In genomic region chr14:61041704-61042103, GRCh38 we compare ENCODE assay signal across 32 cellular contexts.
"Had no signal": no experiment of that assay in that cellular context is flagged by ENCODE, and none has a peak within 500 bp of the region (broad histone marks: within the 10 kb centered on the region; RNA-seq: fewer than 3 reads in every experiment).

No MANE protein-coding gene starts in this region.

- H3K9ac ChIP-seq: parathyroid adenoma had no signal

- H3K27me3 Mint-ChIP-seq: activated naive CD8-positive, alpha-beta T cell; central memory CD8-positive, alpha-beta T cell; dendritic cell treated with granulocyte-macrophage colony-stimulating factor and Interleukin-4, amounts not matched to agents 40 ng/mL and 50 ng/mL, for 4 days; memory B cell; naive thymus-derived CD8-positive, alpha-beta T cell; stimulated activated memory B cell treated with anti-CD40 and anti-IgM and Interleukin-4, amounts not matched to agents 10 μg/mL and 1 μg/mL and 100 μg/mL, for 72 hours; stimulated activated naive CD8-positive, alpha-beta T cell treated with anti-CD3 and anti-CD28 coated beads, Interleukin-15, amount 100 ng/mL, for 72 hours; type B pancreatic cell had no signal

- DNase-seq: activated CD4-positive, alpha-beta T cell treated with anti-CD3 and anti-CD28 coated beads for 4 hours; activated CD4-positive, alpha-beta T cell treated with anti-CD3 and anti-CD28 coated beads, Interleukin-2, amount 50 U/mL, for 48 hours; activated CD4-positive, CD25-positive, alpha-beta regulatory T cell; activated naive CD4-positive, alpha-beta T cell; activated T-cell treated with anti-CD3 and anti-CD28 coated beads, Interleukin-2, amount 50 U/mL, for 48 hours; anterior cingulate cortex; endodermal cell; foreskin fibroblast; heart left ventricle; hypothalamus; immature natural killer cell; midbrain; naive thymus-derived CD8-positive, alpha-beta T cell; occipital lobe; stimulated activated CD4-positive, alpha-beta T cell treated with anti-CD3 and anti-CD28 coated beads, Interleukin-1b, Interleukin-23, amount 100 ng/mL, for 48 hours; stimulated activated CD4-positive, alpha-beta T cell treated with anti-CD3 and anti-CD28 coated beads, Interleukin-4, amount 100 ng/mL, for 4 hours; stimulated activated CD8-positive, alpha-beta memory T cell treated with anti-CD3 and anti-CD28 coated beads, Interleukin-4, amount 100 ng/mL, for 48 hours; stimulated activated naive CD8-positive, alpha-beta T cell treated with anti-CD3 and anti-CD28 coated beads, Interleukin-15, amount 100 ng/mL, for 72 hours; substantia nigra; uterus had no signal

- FAIRE-seq: bronchial epithelial cell had no signal

- H3K4me1 Mint-ChIP-seq: central memory CD8-positive, alpha-beta T cell; immature natural killer cell; memory B cell; naive thymus-derived CD8-positive, alpha-beta T cell; stimulated activated memory B cell treated with anti-CD40 and anti-IgM and Interleukin-4, amounts not matched to agents 10 μg/mL and 1 μg/mL and 100 μg/mL, for 72 hours; stimulated activated naive CD8-positive, alpha-beta T cell treated with anti-CD3 and anti-CD28 coated beads, Interleukin-15, amount 100 ng/mL, for 72 hours had no signal

- H3K79me2 ChIP-seq: parathyroid adenoma had no signal

- H3K27ac Mint-ChIP-seq: activated naive CD8-positive, alpha-beta T cell; dendritic cell treated with granulocyte-macrophage colony-stimulating factor and Interleukin-4, amounts not matched to agents 40 ng/mL and 50 ng/mL, for 4 days; endodermal cell; immature natural killer cell; memory B cell; naive thymus-derived CD8-positive, alpha-beta T cell; stimulated activated memory B cell treated with anti-CD40 and anti-IgM and Interleukin-4, amounts not matched to agents 10 μg/mL and 1 μg/mL and 100 μg/mL, for 72 hours; stimulated activated naive CD8-positive, alpha-beta T cell treated with anti-CD3 and anti-CD28 coated beads, Interleukin-15, amount 100 ng/mL, for 72 hours; type B pancreatic cell had no signal

- H2AFZ ChIP-seq: parathyroid adenoma had no signal

- ATAC-seq: esophagus mucosa; heart left ventricle; naive thymus-derived CD8-positive, alpha-beta T cell; stimulated activated memory B cell treated with anti-CD40 and anti-IgM and Interleukin-4, amounts not matched to agents 10 μg/mL and 1 μg/mL and 100 μg/mL, for 72 hours; stimulated activated naive CD8-positive, alpha-beta T cell treated with anti-CD3 and anti-CD28 coated beads, Interleukin-15, amount 100 ng/mL, for 72 hours had no signal

- H3K4me2 ChIP-seq: smooth muscle cell had no signal

- H3K27me3 ChIP-seq: heart left ventricle, right atrium auricular region, uterus had no signal

- H3K4me3 ChIP-seq: heart left ventricle, right atrium auricular region, smooth muscle cell, uterus had no signal

- H3K9me3 ChIP-seq: heart left ventricle, right atrium auricular region, uterus had no signal

- H3K4me1 ChIP-seq: heart left ventricle, parathyroid adenoma, right atrium auricular region, uterus had no signal

- H3K9me3 Mint-ChIP-seq: central memory CD8-positive, alpha-beta T cell; dendritic cell treated with granulocyte-macrophage colony-stimulating factor and Interleukin-4, amounts not matched to agents 40 ng/mL and 50 ng/mL, for 4 days; endodermal cell; immature natural killer cell; memory B cell; naive thymus-derived CD8-positive, alpha-beta T cell; neural crest cell; stimulated activated memory B cell treated with anti-CD40 and anti-IgM and Interleukin-4, amounts not matched to agents 10 μg/mL and 1 μg/mL and 100 μg/mL, for 72 hours; stimulated activated naive CD8-positive, alpha-beta T cell treated with anti-CD3 and anti-CD28 coated beads, Interleukin-15, amount 100 ng/mL, for 72 hours; type B pancreatic cell had no signal

- H3K36me3 ChIP-seq: right atrium auricular region, uterus had no signal

- H3K4me3 Mint-ChIP-seq: activated naive CD8-positive, alpha-beta T cell; central memory CD8-positive, alpha-beta T cell; dendritic cell treated with granulocyte-macrophage colony-stimulating factor and Interleukin-4, amounts not matched to agents 40 ng/mL and 50 ng/mL, for 4 days; endodermal cell; immature natural killer cell; memory B cell; naive thymus-derived CD8-positive, alpha-beta T cell; neural crest cell; stimulated activated memory B cell treated with anti-CD40 and anti-IgM and Interleukin-4, amounts not matched to agents 10 μg/mL and 1 μg/mL and 100 μg/mL, for 72 hours; stimulated activated naive CD8-positive, alpha-beta T cell treated with anti-CD3 and anti-CD28 coated beads, Interleukin-15, amount 100 ng/mL, for 72 hours; type B pancreatic cell had no signal

- H3K36me3 Mint-ChIP-seq: activated naive CD8-positive, alpha-beta T cell; stimulated activated memory B cell treated with anti-CD40 and anti-IgM and Interleukin-4, amounts not matched to agents 10 μg/mL and 1 μg/mL and 100 μg/mL, for 72 hours; type B pancreatic cell had no signal

- H3K27ac ChIP-seq: heart left ventricle, parathyroid adenoma, right atrium auricular region, uterus had no signal
